Comparison of ENCODE assay signal across 16 cellular contexts in the genomic region with DNA sequence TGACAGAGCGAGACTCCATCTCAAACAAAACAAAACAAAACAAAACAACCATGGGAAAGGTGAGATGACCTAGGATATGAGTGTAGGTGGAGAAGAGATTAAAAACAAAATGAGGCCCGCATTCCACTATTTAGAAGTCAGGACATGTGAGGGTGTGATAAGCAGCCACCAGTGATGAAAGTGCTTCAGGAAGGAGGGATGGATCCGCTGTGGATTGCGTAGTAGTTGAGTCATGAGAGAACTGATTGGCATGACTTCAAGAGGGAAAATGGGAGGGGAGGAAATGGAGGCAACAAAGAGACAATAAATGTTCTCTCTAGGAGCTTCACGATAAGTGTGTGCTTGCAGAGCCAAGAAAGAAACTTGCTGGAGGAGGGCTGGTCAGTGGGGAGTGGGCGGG.
DNase-seq lines count a peak whose midpoint lies in the region; ATAC-seq lines count a peak whose summit lies in the region.
"Had no signal": no experiment of that assay in that cellular context is flagged by ENCODE, and none has a peak within 500 bp of the region (broad histone marks: within the 10 kb centered on the region; RNA-seq: fewer than 3 reads in every experiment).

No MANE protein-coding gene starts in this region.

- no peak overlapping the region for H2BK120ac ChIP-seq in mesendoderm (ENCODE audit: low read depth, low read length)

- DNase-seq in ELR (ENCODE audit: low read depth) (peak; percentile 60), SK-MEL-5 (ENCODE audit: low read depth, low spot score) (peak; percentile 11), fibroblast of peridontal ligament (ENCODE audit: extremely low read depth) (peak; percentile 30), mesendoderm (peak; percentile 73), epidermal melanocyte (ENCODE audit: insufficient read length, low spot score) (no peak), T-helper 1 cell (no peak)
- DNase-seq in stimulated activated naive CD4-positive, alpha-beta T cell (lab: John Stamatoyannopoulos, UW), result no peak
- DNase-seq: activated CD4-positive, CD25-positive, alpha-beta regulatory T cell; activated naive CD4-positive, alpha-beta T cell treated with anti-CD3 and anti-CD28 coated beads, Interleukin-2, amount 50 U/mL, for 16 hours; central memory CD4-positive, alpha-beta T cell; DMS 273 treated with DMSO at 0.1 percent for 48 hours; erythroblast; NCI-H446; SW 1271; thyroid gland had no signal

- no peak overlapping the region for H3K23ac ChIP-seq in mesendoderm (ENCODE audit: low read length)

- H3K9ac ChIP-seq in mesendoderm (ENCODE audit: low read length), result no peak overlapping the region

- no peak overlapping the region for H3K4me2 ChIP-seq in mesendoderm (ENCODE audit: low read length)

- no peak for ATAC-seq in HG03378 (IDR thresholded peaks at IDR 0.05; ENCODE audit: unreplicated experiment)

- no peaks in the 10 kb centered on the region for H3K4me1 ChIP-seq in mesendoderm (ENCODE audit: control insufficient read depth, low read depth, low read length)
- H3K4me1 ChIP-seq: thyroid gland had no signal

- no peaks in the 10 kb centered on the region for H3K27me3 ChIP-seq in mesendoderm (ENCODE audit: insufficient read depth, low read length, poor library complexity)
- H3K27me3 ChIP-seq: thyroid gland had no signal

- H3K56ac ChIP-seq in mesendoderm (ENCODE audit: low read length), result no peak overlapping the region

- H4K8ac ChIP-seq in mesendoderm (ENCODE audit: low read depth, low read length), result no peak overlapping the region

- H3K36me3 ChIP-seq in mesendoderm (ENCODE audit: control insufficient read depth, insufficient read depth, low read length), result no peaks in the 10 kb centered on the region
- H3K36me3 ChIP-seq: thyroid gland had no signal

- no peak overlapping the region for H3K27ac ChIP-seq in mesendoderm (ENCODE audit: low read depth, low read length)
- H3K27ac ChIP-seq: thyroid gland had no signal

- H4K5ac ChIP-seq in mesendoderm (ENCODE audit: low read length), result no peak overlapping the region

- in situ Hi-C loops in SK-MEL-5 (cut with HindIII; ENCODE audit: low pct_unique_long_range_greater_than_20kb, low sequenced_read_pairs), result no loop called here

- H3K79me1 ChIP-seq in mesendoderm (ENCODE audit: low read length), result no peaks in the 10 kb centered on the region

- WGBS in mesendoderm (ENCODE audit: extremely low coverage, insufficient coverage, low lambda C conversion rate), result no CpG with 5 or more reads among the region's 6 CpGs

- no peaks in the 10 kb centered on the region for H3K79me2 ChIP-seq in mesendoderm (ENCODE audit: control insufficient read depth, insufficient read depth, low read length)

- H3K4me3 ChIP-seq in mesendoderm (ENCODE audit: low read length), result no peak overlapping the region
- H3K4me3 ChIP-seq: thyroid gland had no signal

- H3K18ac ChIP-seq in mesendoderm (ENCODE audit: low read length), result no peak overlapping the region

- no peak overlapping the region for H2AK5ac ChIP-seq in mesendoderm (ENCODE audit: low read length)

- no peak overlapping the region for H3K4ac ChIP-seq in mesendoderm (ENCODE audit: low read depth, low read length)

- no peak overlapping the region for H2BK5ac ChIP-seq in mesendoderm (ENCODE audit: low read length)

- no peak overlapping the region for H2BK15ac ChIP-seq in mesendoderm (replicated peaks; ENCODE audit: low read depth)

Comparison
In these comparisons a context has a peak if more than half of its experiments do, and no peak if none do; other contexts are left out.
1. DNase-seq: peak in ELR (single experiment), SK-MEL-5 (single experiment), fibroblast of peridontal ligament (single experiment) and mesendoderm (single experiment); none in epidermal melanocyte (single experiment), stimulated activated naive CD4-positive, alpha-beta T cell (0 of 6) and T-helper 1 cell (0 of 5).